In the genomic region with DNA sequence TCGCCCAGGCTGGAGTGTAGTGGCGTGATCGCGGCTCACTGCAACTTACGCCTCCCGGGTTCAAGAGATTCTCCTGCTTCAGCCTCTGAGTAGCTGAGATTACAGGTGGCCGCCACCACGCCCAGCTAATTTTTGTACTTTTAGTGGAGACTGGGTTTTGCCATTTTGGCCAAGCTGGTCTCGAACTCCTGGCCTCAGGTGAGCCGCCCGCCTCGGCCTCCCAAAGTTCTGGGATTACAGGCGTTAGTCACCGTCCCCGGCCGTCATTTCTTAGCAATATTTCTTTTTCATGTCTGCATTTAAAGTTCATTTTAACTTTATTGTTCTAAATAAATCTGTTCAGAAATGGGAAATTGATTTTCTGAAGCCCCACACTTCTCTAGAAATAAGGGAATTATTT, we compare ENCODE assay signal across 21 cellular contexts.
"Had no signal": no experiment of that assay in that cellular context is flagged by ENCODE, and none has a peak within 500 bp of the region (broad histone marks: within the 10 kb centered on the region; RNA-seq: fewer than 3 reads in every experiment).

No MANE protein-coding gene starts in this region.

- ATAC-seq: stimulated activated effector memory CD8-positive, alpha-beta T cell treated with anti-CD3 and anti-CD28 coated beads, Interleukin-12 subunit alpha, Interleukin-12 subunit beta, amount 100 ng/mL, for 72 hours; stimulated activated memory B cell treated with anti-CD40 and anti-IgM and Interleukin-4, amounts not matched to agents 10 μg/mL and 1 μg/mL and 100 μg/mL, for 72 hours; stimulated activated naive B cell treated with anti-CD40 and anti-IgM and Interleukin-4, amounts not matched to agents 10 μg/mL and 1 μg/mL and 100 μg/mL, for 72 hours; stimulated activated naive CD8-positive, alpha-beta T cell treated with anti-CD3 and anti-CD28 coated beads, Interleukin-15, amount 100 ng/mL, for 72 hours; stimulated activated naive CD8-positive, alpha-beta T cell treated with anti-CD3 and anti-CD28 coated beads, Interleukin-15, Interleukin-2, amounts not matched to agents 100 U/mL and 50 U/mL, for 24 hours; upper lobe of right lung had no signal

- DNase-seq: stimulated activated CD4-positive, alpha-beta T cell treated with anti-CD3 and anti-CD28 coated beads, Interleukin-2, amount 100 ng/mL, for 48 hours; stimulated activated CD4-positive, alpha-beta T cell treated with anti-CD3 and anti-CD28 coated beads, Interleukin-4, amount 100 ng/mL, for 1 hour; stimulated activated CD4-positive, alpha-beta T cell treated with anti-CD3 and anti-CD28 coated beads, Interleukin-4, amount 100 ng/mL, for 24 hours; stimulated activated CD4-positive, alpha-beta T cell treated with anti-CD3 and anti-CD28 coated beads, Interleukin-4, amount 100 ng/mL, for 4 hours; stimulated activated CD8-positive, alpha-beta memory T cell treated with anti-CD3 and anti-CD28 coated beads, Interleukin-4, amount 100 ng/mL, for 48 hours; stimulated activated naive B cell treated with anti-CD40 and anti-IgM and Interleukin-4, amounts not matched to agents 10 μg/mL and 1 μg/mL and 100 μg/mL, for 72 hours; stimulated activated naive CD4-positive, alpha-beta T cell; stimulated activated naive CD4-positive, alpha-beta T cell treated with Interleukin-2 at 50 U/mL for 16 hours; stimulated activated naive CD8-positive, alpha-beta T cell treated with anti-CD3 and anti-CD28 coated beads, Interleukin-15, amount 100 ng/mL, for 72 hours; stimulated activated naive CD8-positive, alpha-beta T cell treated with anti-CD3 and anti-CD28 coated beads, Interleukin-15, Interleukin-2, amounts not matched to agents 100 U/mL and 50 U/mL, for 24 hours; stomach; substantia nigra; testis; thyroid gland; tibial artery; transverse colon; trophoblast cell; upper lobe of right lung; uterus had no signal
